20 cellular contexts compared by ENCODE assay signal in the genomic region with DNA sequence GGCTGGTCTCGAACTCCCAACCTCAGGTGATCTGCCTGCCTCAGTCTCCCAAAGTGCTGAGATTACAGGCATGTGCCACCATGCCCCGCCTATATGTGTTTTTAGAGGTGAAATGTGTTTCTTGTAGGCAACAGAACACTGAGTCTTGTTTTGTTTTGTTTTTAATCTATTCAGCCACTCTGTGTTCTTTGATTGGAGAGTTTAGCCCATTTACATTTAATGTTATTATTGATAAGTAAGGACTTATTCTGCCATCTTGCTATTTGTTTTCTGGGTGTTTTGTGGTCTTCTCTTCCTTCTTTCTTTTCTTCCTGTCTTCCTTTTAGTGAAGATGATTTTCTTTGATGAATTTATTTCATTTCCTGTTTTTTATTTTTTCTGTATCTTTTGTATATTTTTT. TPM values are rescaled to one million over a fixed set of nuclear protein-coding genes. Genes with fewer than 3 reads are reported as not detected.
DNase-seq lines count a peak whose midpoint lies in the region; ATAC-seq, FAIRE-seq and TF ChIP-seq lines count a peak whose summit lies in the region.
"Had no signal": no experiment of that assay in that cellular context is flagged by ENCODE, and none has a peak within 500 bp of the region (broad histone marks: within the 10 kb centered on the region; RNA-seq: fewer than 3 reads in every experiment).

No MANE protein-coding gene starts in this region.

- no peak overlapping the region for H3K4me2 ChIP-seq in osteoblast (ENCODE audit: insufficient read depth, low read length)
- H3K4me2 ChIP-seq: BLaER1 treated with 17β-estradiol and CSF1 and Interleukin-3, amounts not matched to agents 10 nM and 100 nM had no signal

- no peak for ATAC-seq in activated CD8-positive, alpha-beta T cell treated with anti-CD3 and anti-CD28 coated beads, Interleukin-2, amount 10 ng/mL, durations not matched to agents 7 days and 5 days
- ATAC-seq in activated CD8-positive, alpha-beta T cell treated with anti-CD3 and anti-CD28 coated beads for 36 hours = no peak
- no peak for ATAC-seq in T-cell (replicated peaks in 1 of 4)
- ATAC-seq: CD8-positive, alpha-beta T cell; GM12878; HCT116 had no signal

- H3K4me3 ChIP-seq in osteoblast (ENCODE audit: insufficient read depth, low read length) = no peak overlapping the region
- H3K4me3 ChIP-seq: BLaER1 treated with 17β-estradiol and CSF1 and Interleukin-3, amounts not matched to agents 10 nM and 100 nM; GM12878 had no signal

- H3K36me3 Mint-ChIP-seq in activated CD8-positive, alpha-beta T cell treated with anti-CD3 and anti-CD28 coated beads, Interleukin-2, amount 10 ng/mL, durations not matched to agents 7 days and 5 days (ENCODE audit: low read depth) = peaks cover 67% of the 10 kb centered on the region
- peaks cover 24% of the 10 kb centered on the region for H3K36me3 Mint-ChIP-seq in activated CD8-positive, alpha-beta T cell treated with anti-CD3 and anti-CD28 coated beads for 36 hours (ENCODE audit: low read depth)
- H3K36me3 Mint-ChIP-seq in T-cell = peaks cover 29% of the 10 kb centered on the region

- H3K9me3 Mint-ChIP-seq in activated CD8-positive, alpha-beta T cell treated with anti-CD3 and anti-CD28 coated beads, Interleukin-2, amount 10 ng/mL, durations not matched to agents 7 days and 5 days (ENCODE audit: insufficient read depth) = peaks cover 76% of the 10 kb centered on the region
- peaks cover 43% of the 10 kb centered on the region for H3K9me3 Mint-ChIP-seq in activated CD8-positive, alpha-beta T cell treated with anti-CD3 and anti-CD28 coated beads for 36 hours
- peaks cover 24 to 42% (median 30%) of the 10 kb centered on the region in 3 donors for H3K9me3 Mint-ChIP-seq in T-cell

- CTCF ChIA-PET in activated CD8-positive, alpha-beta T cell treated with anti-CD3 and anti-CD28 coated beads, Interleukin-2, amount 10 ng/mL, durations not matched to agents 7 days and 5 days (lab: Charles Lee) = interaction anchor here (1.3 kb wide), 1 partner anchor 16 kb away, joined by 5 read pairs; no protein-coding TSS in a partner anchor
- CTCF ChIA-PET in activated CD8-positive, alpha-beta T cell treated with anti-CD3 and anti-CD28 coated beads for 36 hours (lab: Charles Lee) = no interaction called here
- CTCF ChIA-PET in T-cell (lab: Charles Lee) = no interaction called here
- CTCF ChIA-PET in GM10248 (lab: Yijun Ruan, JAX) = no interaction called here

- H3K4me1 Mint-ChIP-seq in activated CD8-positive, alpha-beta T cell treated with anti-CD3 and anti-CD28 coated beads, Interleukin-2, amount 10 ng/mL, durations not matched to agents 7 days and 5 days (ENCODE audit: low read depth) = peaks cover 21% of the 10 kb centered on the region
- peaks cover 6% of the 10 kb centered on the region for H3K4me1 Mint-ChIP-seq in activated CD8-positive, alpha-beta T cell treated with anti-CD3 and anti-CD28 coated beads for 36 hours (ENCODE audit: low read depth)
- H3K4me1 Mint-ChIP-seq in T-cell = peaks cover 4 to 15% (median 11%) of the 10 kb centered on the region in 3 donors
- H3K4me1 Mint-ChIP-seq: B cell had no signal

- no peaks in the 10 kb centered on the region for H3K27me3 Mint-ChIP-seq in activated CD8-positive, alpha-beta T cell treated with anti-CD3 and anti-CD28 coated beads, Interleukin-2, amount 10 ng/mL, durations not matched to agents 7 days and 5 days (ENCODE audit: low read depth)
- no peaks in the 10 kb centered on the region for H3K27me3 Mint-ChIP-seq in activated CD8-positive, alpha-beta T cell treated with anti-CD3 and anti-CD28 coated beads for 36 hours
- no peaks in the 10 kb centered on the region for H3K27me3 Mint-ChIP-seq in T-cell
- H3K27me3 Mint-ChIP-seq: B cell had no signal

- H4K20me1 ChIP-seq in osteoblast (ENCODE audit: insufficient read depth, low read length) = no peaks in the 10 kb centered on the region
- H4K20me1 ChIP-seq: BLaER1 treated with 17β-estradiol and CSF1 and Interleukin-3, amounts not matched to agents 10 nM and 100 nM had no signal

- DNase-seq in activated CD8-positive, alpha-beta T cell treated with anti-CD3 and anti-CD28 coated beads, Interleukin-2, amount 10 ng/mL, durations not matched to agents 7 days and 5 days = no peak
- no peak for DNase-seq in activated CD8-positive, alpha-beta T cell treated with anti-CD3 and anti-CD28 coated beads for 36 hours
- DNase-seq in T-cell (no peak), osteoblast (ENCODE audit: insufficient read length, low spot score, missing footprints) (peak; percentile 11), GM10248 (ENCODE audit: extremely low spot score) (no peak)
- DNase-seq: Calu3; CD8-positive, alpha-beta T cell; DMS79 treated with DMSO at 0.1 percent for 48 hours; GF-D8; GOT3; H7; HFFc6 had no signal

- no peak overlapping the region for H3K27ac ChIP-seq in osteoblast (ENCODE audit: low read depth, low read length)
- H3K27ac ChIP-seq: BLaER1 treated with 17β-estradiol and CSF1 and Interleukin-3, amounts not matched to agents 10 nM and 100 nM; HL-60 had no signal

- peak overlapping the region; percentile 6 for H3K27ac Mint-ChIP-seq in activated CD8-positive, alpha-beta T cell treated with anti-CD3 and anti-CD28 coated beads, Interleukin-2, amount 10 ng/mL, durations not matched to agents 7 days and 5 days
- no peak overlapping the region for H3K27ac Mint-ChIP-seq in activated CD8-positive, alpha-beta T cell treated with anti-CD3 and anti-CD28 coated beads for 36 hours
- H3K27ac Mint-ChIP-seq in T-cell = peak overlapping the region; percentile 8 to 38
- H3K27ac Mint-ChIP-seq: B cell; CD8-positive, alpha-beta T cell; HFFc6 had no signal

- POLR2A ChIA-PET in activated CD8-positive, alpha-beta T cell treated with anti-CD3 and anti-CD28 coated beads, Interleukin-2, amount 10 ng/mL, durations not matched to agents 7 days and 5 days (lab: Charles Lee) = no interaction called here
- POLR2A ChIA-PET in activated CD8-positive, alpha-beta T cell treated with anti-CD3 and anti-CD28 coated beads for 36 hours (lab: Charles Lee) = no interaction called here
- POLR2A ChIA-PET in T-cell (lab: Charles Lee) = interaction anchor here in 1 of 2 donors (0.5 kb wide), 1 partner anchor 774 kb away, joined by 9 read pairs; no protein-coding TSS in a partner anchor
- POLR2A ChIA-PET in GM10248 (lab: Yijun Ruan, JAX) = no interaction called here

- peak; percentile 61 for FAIRE-seq in colon (lab: Jason Lieb, UNC)
- FAIRE-seq: GM12878 had no signal

- H3K9me3 ChIP-seq in osteoblast (ENCODE audit: low read depth, low read length) = no peaks in the 10 kb centered on the region

- no peaks in the 10 kb centered on the region for H3K4me1 ChIP-seq in osteoblast (ENCODE audit: insufficient read depth, low read length)

- no peak for TF ChIP-seq CTCF in activated CD8-positive, alpha-beta T cell treated with anti-CD3 and anti-CD28 coated beads for 36 hours (IDR thresholded peaks at IDR 0.05)
- no peak for TF ChIP-seq CTCF in osteoblast (IDR thresholded peaks at IDR 0.05; ENCODE audit: extremely low read depth, low read depth, low read length)
- no peak for TF ChIP-seq CTCF in GM10248 (IDR thresholded peaks at IDR 0.05; ENCODE audit: control extremely low read depth, extremely low read depth, low read depth, missing control alignments)

- intact Hi-C loops in activated CD8-positive, alpha-beta T cell treated with anti-CD3 and anti-CD28 coated beads for 36 hours (cut with micrococcal nuclease) = no loop called here

- H2AFZ ChIP-seq in osteoblast (ENCODE audit: low read length) = no peak overlapping the region

- H3K27me3 ChIP-seq in osteoblast (ENCODE audit: insufficient read depth, low read length) = no peaks in the 10 kb centered on the region
- H3K27me3 ChIP-seq: BLaER1 treated with 17β-estradiol and CSF1 and Interleukin-3, amounts not matched to agents 10 nM and 100 nM had no signal

- H3K4me3 Mint-ChIP-seq in activated CD8-positive, alpha-beta T cell treated with anti-CD3 and anti-CD28 coated beads, Interleukin-2, amount 10 ng/mL, durations not matched to agents 7 days and 5 days = no peak overlapping the region
- no peak overlapping the region for H3K4me3 Mint-ChIP-seq in activated CD8-positive, alpha-beta T cell treated with anti-CD3 and anti-CD28 coated beads for 36 hours
- no peak overlapping the region for H3K4me3 Mint-ChIP-seq in T-cell
- H3K4me3 Mint-ChIP-seq: B cell; CD8-positive, alpha-beta T cell; HFFc6 had no signal

- no peaks in the 10 kb centered on the region for H3K36me3 ChIP-seq in osteoblast (ENCODE audit: insufficient read depth, low read length)
- H3K36me3 ChIP-seq: BLaER1 treated with 17β-estradiol and CSF1 and Interleukin-3, amounts not matched to agents 10 nM and 100 nM had no signal

- H3K79me2 ChIP-seq in osteoblast (ENCODE audit: insufficient read depth, low read length) = no peaks in the 10 kb centered on the region

RNA-seq across cellular contexts. Expression of a gene that starts 29.6 kb away (rescaled TPM):
- 1 to 10 TPM; 3.1 to 5.0 TPM for total RNA-seq in activated CD8-positive, alpha-beta T cell treated with anti-CD3 and anti-CD28 coated beads, Interleukin-2, amount 10 ng/mL, durations not matched to agents 7 days and 5 days
- total RNA-seq in activated CD8-positive, alpha-beta T cell treated with anti-CD3 and anti-CD28 coated beads for 36 hours = 10 to 100 TPM; 42.7 to 43.6 TPM
- 10 to 100 TPM in 2 of 5 donors, 1 to 10 TPM in 2, under 1 TPM in 1; 0.53 to 11.8 (median 1.6) TPM for total RNA-seq in T-cell
- total RNA-seq in osteoblast = not detected in 2 replicates
- total RNA-seq: A172, B cell, Calu3, H7, HFFc6, HT1080 had no signal
